In genomic region chr2:12177052-12177994, GRCh38 we compare ENCODE assay signal across 8 cellular contexts.
DNase-seq lines count a peak whose midpoint lies in the region; ATAC-seq and TF ChIP-seq lines count a peak whose summit lies in the region.

No MANE protein-coding gene starts in this region.

- no peaks in the 10 kb centered on the region for H3F3A ChIP-seq in PC-3 (ENCODE audit: low read length, unreplicated experiment)

- intact Hi-C loops in CD8-positive, alpha-beta T cell (cut with DNase I, micrococcal nuclease): loop anchor here in 1 of 2 experiments (5.0 to 10.0 kb wide), 4 partner anchors 53 to 827 kb away; partner anchors contain the start of gene TRIB2
- intact Hi-C loops in PC-3 (cut with micrococcal nuclease): loop anchor here (2.0 to 10.0 kb wide), 3 partner anchors 141 to 539 kb away; partner anchors contain the start of gene TRIB2
- intact Hi-C loops in A673 (cut with micrococcal nuclease; ENCODE audit: unreplicated experiment): loop anchor here (10.0 kb wide), 1 partner anchor 827 kb away; no protein-coding TSS in a partner anchor

- H3K9me3 Mint-ChIP-seq in CD8-positive, alpha-beta T cell: no peaks in the 10 kb centered on the region

- TF ChIP-seq CTCF in CD8-positive, alpha-beta T cell (IDR thresholded peaks at IDR 0.05): no peak
- TF ChIP-seq CTCF in PC-3 (conservative IDR thresholded peaks at IDR 0.05; ENCODE audit: low read depth, low read length) (no peak), A673 (conservative IDR thresholded peaks at IDR 0.05; ENCODE audit: low read depth, low read length) (no peak)

- H3K4me3 Mint-ChIP-seq in CD8-positive, alpha-beta T cell: peak overlapping the region; percentile 66

- H3K27me3 ChIP-seq in CD8-positive, alpha-beta T cell (ENCODE audit: insufficient read depth, low read length): no peaks in the 10 kb centered on the region
- H3K27me3 ChIP-seq in PC-3 (ENCODE audit: low read length) (no peaks in the 10 kb centered on the region), A673 (replicated peaks; ENCODE audit: insufficient read depth, low read depth, low read length, poor library complexity) (no peaks in the 10 kb centered on the region)

- POLR2A ChIA-PET in CD8-positive, alpha-beta T cell (lab: Charles Lee): interaction anchor here (0.7 to 1.1 kb wide), 3 partner anchors 46 to 539 kb away, joined by 3 read pairs; partner anchors contain the start of gene TRIB2
- POLR2A ChIA-PET in PC-3 (lab: Charles Lee; ENCODE audit: unreplicated experiment): no interaction called here
- POLR2A ChIA-PET in A673 (lab: Charles Lee; ENCODE audit: low non-redundant PET): no interaction called here

- no peaks in the 10 kb centered on the region for H4K20me1 ChIP-seq in PC-3 (ENCODE audit: low read length)

- H3K9me2 ChIP-seq in PC-3 (replicated peaks; ENCODE audit: low read length): no peaks in the 10 kb centered on the region

- H3K27ac ChIP-seq in CD8-positive, alpha-beta T cell (ENCODE audit: low read depth, low read length): no peak overlapping the region
- H3K27ac ChIP-seq in PC-3 (ENCODE audit: low read length) (peak overlapping the region; percentile 22; the same call in 1 of the 2 replicates), mesodermal cell (ENCODE audit: low read depth, low read length, severe bottlenecking) (peak overlapping the region; percentile 82), A673 (ENCODE audit: low read depth, low read length, poor library complexity, severe bottlenecking) (no peak overlapping the region)

- BruUV-seq in PC-3 (replicated peaks; lab: Mats Ljungman, UMichigan) (no TSS peak), A673 (replicated peaks; lab: Mats Ljungman, UMichigan) (no TSS peak)

- H3K4me3 ChIP-seq in CD8-positive, alpha-beta T cell (ENCODE audit: low read depth, low read length): no peak overlapping the region
- H3K4me3 ChIP-seq in PC-3 (ENCODE audit: low read length) (no peak overlapping the region), mesodermal cell (ENCODE audit: extremely low read depth, insufficient read depth, low read length, poor library complexity, severe bottlenecking) (no peak overlapping the region), A673 (ENCODE audit: low read depth, low read length, poor library complexity, severe bottlenecking) (no peak overlapping the region)

- H2AFZ ChIP-seq in PC-3 (ENCODE audit: low read length): no peak overlapping the region

- H3K79me2 ChIP-seq in PC-3 (ENCODE audit: low read length): no peaks in the 10 kb centered on the region

- H3K36me3 ChIP-seq in CD8-positive, alpha-beta T cell (ENCODE audit: insufficient read depth, low read length): no peaks in the 10 kb centered on the region
- no peaks in the 10 kb centered on the region for H3K36me3 ChIP-seq in PC-3 (ENCODE audit: low read depth, low read length)
- no peaks in the 10 kb centered on the region for H3K36me3 ChIP-seq in mesodermal cell (ENCODE audit: control insufficient read depth, insufficient read depth, low read length)
- no peaks in the 10 kb centered on the region for H3K36me3 ChIP-seq in A673 (ENCODE audit: insufficient read depth, low read length, poor library complexity, severe bottlenecking)

- H3K4me1 ChIP-seq in CD8-positive, alpha-beta T cell (ENCODE audit: insufficient read depth, low read length): peaks cover 27% of the 10 kb centered on the region
- peaks cover 17% of the 10 kb centered on the region for H3K4me1 ChIP-seq in PC-3 (ENCODE audit: insufficient read depth, low read length)
- H3K4me1 ChIP-seq in mesodermal cell (ENCODE audit: control insufficient read depth, insufficient read depth, low read length, poor library complexity, severe bottlenecking): peaks cover 24% of the 10 kb centered on the region
- H3K4me1 ChIP-seq in A673 (ENCODE audit: insufficient read depth, low read length, poor library complexity, severe bottlenecking): no peaks in the 10 kb centered on the region

- H3K9me3 ChIP-seq in CD8-positive, alpha-beta T cell (ENCODE audit: low read length): no peaks in the 10 kb centered on the region
- no peaks in the 10 kb centered on the region for H3K9me3 ChIP-seq in PC-3 (ENCODE audit: low read length)
- no peaks in the 10 kb centered on the region for H3K9me3 ChIP-seq in mesodermal cell (ENCODE audit: control insufficient read depth, low read length)
- H3K9me3 ChIP-seq in A673 (ENCODE audit: low read depth, low read length, poor library complexity, severe bottlenecking): no peaks in the 10 kb centered on the region

- peak in 2 of 7 experiments; percentile 29 to 65 for DNase-seq in CD8-positive, alpha-beta T cell
- DNase-seq in PC-3 (peak; percentile 88), NCI-H2107 treated with DMSO at 0.1 percent for 48 hours (lab: John Stamatoyannopoulos, UW; ENCODE audit: unreplicated experiment) (no peak), A673 (ENCODE audit: low spot score) (no peak)
- peak; percentile 21 for DNase-seq in central memory CD4-positive, alpha-beta T cell

- H3K36me3 Mint-ChIP-seq in CD8-positive, alpha-beta T cell: no peaks in the 10 kb centered on the region

- H3K27me3 Mint-ChIP-seq in CD8-positive, alpha-beta T cell (ENCODE audit: low read depth): no peaks in the 10 kb centered on the region

- peak overlapping the region; percentile 47 for H3K4me2 ChIP-seq in PC-3 (ENCODE audit: low read length)

- H3K4me1 Mint-ChIP-seq in CD8-positive, alpha-beta T cell (ENCODE audit: low read depth): peaks cover 50% of the 10 kb centered on the region

- ATAC-seq in CD8-positive, alpha-beta T cell: peak; percentile 73
- peak; percentile 91 for ATAC-seq in GM19025 (IDR thresholded peaks at IDR 0.05; ENCODE audit: low read depth, unreplicated experiment)
- ATAC-seq in HG03066 (IDR thresholded peaks at IDR 0.05; ENCODE audit: low read depth, unreplicated experiment): peak; percentile 92
- ATAC-seq in PC-3: peak; percentile 99

- H3K9ac ChIP-seq in PC-3 (ENCODE audit: low read length): no peak overlapping the region

- H3K27ac Mint-ChIP-seq in CD8-positive, alpha-beta T cell: peak overlapping the region; percentile 75

- CTCF ChIA-PET in CD8-positive, alpha-beta T cell (lab: Charles Lee): interaction anchor here (0.9 to 1.3 kb wide), 2 partner anchors 17 to 128 kb away, joined by 3 to 4 read pairs; no protein-coding TSS in a partner anchor
- CTCF ChIA-PET in PC-3 (lab: Charles Lee) (no interaction called here), A673 (lab: Charles Lee) (no interaction called here)

- WGBS in mesodermal cell (ENCODE audit: insufficient coverage in 2 of 2), 2 experiments: 41 to 53% methylated on average over 6 to 8 of the region's 9 CpGs

Comparison
In these comparisons a context has a peak if more than half of its experiments do, and no peak if none do; other contexts are left out.
1. DNase-seq: peak in PC-3 (single experiment) and central memory CD4-positive, alpha-beta T cell (single experiment); none in NCI-H2107 treated with DMSO at 0.1 percent for 48 hours (single experiment) and A673 (single experiment).
2. H3K27ac ChIP-seq: peak in PC-3 (single experiment) and mesodermal cell (single experiment); none in CD8-positive, alpha-beta T cell (single experiment) and A673 (single experiment).
3. Peak in every context shown above with its lines, with median percentiles within 50 percentile points of each other: ATAC-seq.